1 cellular context compared by ENCODE assay signal in the genomic region with DNA sequence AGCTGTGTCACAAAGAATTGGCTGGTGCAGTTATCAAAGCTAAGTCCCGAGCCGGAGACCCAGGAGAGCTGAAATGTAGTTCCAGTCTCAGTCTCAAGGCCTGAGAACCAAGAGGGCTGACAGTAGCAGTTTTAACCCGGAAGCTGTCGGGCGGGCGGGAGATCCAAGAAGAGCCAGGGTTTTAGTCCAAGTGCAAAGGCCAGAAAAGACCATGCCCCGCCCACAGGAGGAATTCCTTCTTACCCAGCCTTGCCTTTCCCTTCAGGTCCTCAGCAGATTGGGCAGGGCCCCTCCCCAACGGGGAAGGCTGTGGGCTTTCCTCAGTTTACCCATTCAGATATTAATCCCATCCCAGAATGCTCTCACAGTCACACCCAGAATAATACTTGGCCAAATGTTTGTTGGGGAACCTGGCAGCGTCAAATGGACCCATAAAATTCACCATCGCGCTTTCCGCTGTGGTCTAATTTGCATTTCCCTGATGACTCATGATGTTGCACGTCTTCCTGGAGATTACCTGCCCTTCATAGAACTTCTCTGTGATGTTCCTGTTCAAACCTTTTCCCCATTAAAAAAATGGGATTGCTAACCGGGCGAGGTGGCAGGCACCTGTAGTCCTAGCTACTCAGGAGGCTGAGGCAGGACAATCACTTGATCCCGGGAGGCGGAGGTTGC.
TF ChIP-seq lines count a peak whose summit lies in the region.

No MANE protein-coding gene starts in this region.

TF ChIP-seq in SK-N-SH treated with all-trans-retinoic acid at 6 μM for 48 hours, 23 proteins besides CTCF, POLR2A, EP300 and RAD21 (continued from another document):
- TF ChIP-seq, protein P1, sequence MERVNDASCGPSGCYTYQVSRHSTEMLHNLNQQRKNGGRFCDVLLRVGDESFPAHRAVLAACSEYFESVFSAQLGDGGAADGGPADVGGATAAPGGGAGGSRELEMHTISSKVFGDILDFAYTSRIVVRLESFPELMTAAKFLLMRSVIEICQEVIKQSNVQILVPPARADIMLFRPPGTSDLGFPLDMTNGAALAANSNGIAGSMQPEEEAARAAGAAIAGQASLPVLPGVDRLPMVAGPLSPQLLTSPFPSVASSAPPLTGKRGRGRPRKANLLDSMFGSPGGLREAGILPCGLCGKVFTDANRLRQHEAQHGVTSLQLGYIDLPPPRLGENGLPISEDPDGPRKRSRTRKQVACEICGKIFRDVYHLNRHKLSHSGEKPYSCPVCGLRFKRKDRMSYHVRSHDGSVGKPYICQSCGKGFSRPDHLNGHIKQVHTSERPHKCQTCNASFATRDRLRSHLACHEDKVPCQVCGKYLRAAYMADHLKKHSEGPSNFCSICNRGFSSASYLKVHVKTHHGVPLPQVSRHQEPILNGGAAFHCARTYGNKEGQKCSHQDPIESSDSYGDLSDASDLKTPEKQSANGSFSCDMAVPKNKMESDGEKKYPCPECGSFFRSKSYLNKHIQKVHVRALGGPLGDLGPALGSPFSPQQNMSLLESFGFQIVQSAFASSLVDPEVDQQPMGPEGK (CRISPR knock-in tag; IDR thresholded peaks at IDR 0.05; ENCODE audit: borderline replicate concordance): no peak
- no peak for TF ChIP-seq SNAI2 (CRISPR knock-in tag; IDR thresholded peaks at IDR 0.05)
- TF ChIP-seq OSR1 (CRISPR knock-in tag; IDR thresholded peaks at IDR 0.05): no peak
